Comparison of ENCODE assay signal across 27 cellular contexts in the genomic region with DNA sequence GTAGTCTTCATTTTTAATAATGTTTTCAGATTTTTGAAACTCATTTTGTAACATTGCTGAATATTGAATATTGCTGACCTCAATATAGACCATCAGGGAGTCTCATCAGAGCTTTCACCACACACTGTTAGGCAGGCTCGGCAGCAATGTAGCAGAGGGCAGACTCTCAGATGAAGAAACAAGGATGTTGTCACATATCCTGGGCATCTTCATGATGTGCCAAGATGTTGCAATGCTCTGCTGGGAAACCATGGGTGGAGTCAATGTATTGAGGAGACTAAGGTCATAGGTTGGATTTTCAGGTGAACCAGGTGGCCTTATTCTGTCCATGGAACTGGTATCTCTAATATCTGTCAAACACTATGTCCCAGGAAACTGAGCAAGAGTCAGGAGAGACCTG. TPM values are rescaled to one million over a fixed set of nuclear protein-coding genes. Genes with fewer than 3 reads are reported as not detected.
"Had no signal": no experiment of that assay in that cellular context is flagged by ENCODE, and none has a peak within 500 bp of the region (broad histone marks: within the 10 kb centered on the region; RNA-seq: fewer than 3 reads in every experiment).

No MANE protein-coding gene starts in this region.

- H3K4me1 ChIP-seq: colonic mucosa, heart left ventricle, left ventricle myocardium inferior, neural progenitor cell, parathyroid adenoma, psoas muscle, spleen, tibial artery, upper lobe of left lung, vagina had no signal

- H3K4me3 ChIP-seq: colonic mucosa, heart left ventricle, left ventricle myocardium inferior, lung, neural progenitor cell, psoas muscle, spleen, tibial artery, upper lobe of left lung, vagina had no signal

- H3K9me3 ChIP-seq: colonic mucosa, heart left ventricle, left ventricle myocardium inferior, psoas muscle, spleen, tibial artery, upper lobe of left lung, vagina had no signal

- H3K27ac ChIP-seq: colonic mucosa, heart left ventricle, left ventricle myocardium inferior, neural progenitor cell, parathyroid adenoma, psoas muscle, tibial artery, upper lobe of left lung, vagina had no signal

- DNase-seq: colonic mucosa; dermis blood vessel endothelial cell; erythroblast; heart left ventricle; hypothalamus; left ventricle myocardium inferior; mesenchymal stem cell; midbrain; occipital lobe; psoas muscle; retina; spleen; stimulated activated CD4-positive, alpha-beta T cell treated with anti-CD3 and anti-CD28 coated beads, Interleukin-15, amount 100 ng/mL, for 24 hours; stimulated activated CD4-positive, alpha-beta T cell treated with anti-CD3 and anti-CD28 coated beads, Interleukin-1b, Interleukin-23, amount 100 ng/mL, for 48 hours; stimulated activated CD4-positive, alpha-beta T cell treated with anti-CD3 and anti-CD28 coated beads, Interleukin-4, amount 100 ng/mL, for 24 hours; tibial artery; upper lobe of left lung had no signal

- ATAC-seq: heart left ventricle; natural killer cell treated with Interleukin-12 subunit alpha and Interleukin-12 subunit beta and Interleukin-15 and Interleukin-18, amount 100 ng/mL, for 72 hours; psoas muscle; sciatic nerve; stimulated activated memory B cell treated with anti-CD40 and anti-IgM and Interleukin-4, amounts not matched to agents 10 μg/mL and 1 μg/mL and 100 μg/mL, for 72 hours had no signal

- H3K27me3 ChIP-seq: colonic mucosa, upper lobe of left lung, vagina had no signal

- H3K36me3 ChIP-seq: colonic mucosa, heart left ventricle, left ventricle myocardium inferior, neural progenitor cell, spleen, tibial artery, upper lobe of left lung, vagina had no signal

RNA-seq across cellular contexts. Expression of gene NR2E1, which starts 27.3 kb away (rescaled TPM):
- total RNA-seq: colonic mucosa; dermis blood vessel endothelial cell; fibroblast of lung; glomerular endothelial cell; heart left ventricle; left ventricle myocardium inferior; lung; natural killer cell treated with Interleukin-12 subunit alpha and Interleukin-12 subunit beta and Interleukin-15 and Interleukin-18, amount 100 ng/mL, for 72 hours; psoas muscle; sciatic nerve; skeletal muscle tissue; spleen; upper lobe of left lung; vagina had no signal
